In the genomic region with DNA sequence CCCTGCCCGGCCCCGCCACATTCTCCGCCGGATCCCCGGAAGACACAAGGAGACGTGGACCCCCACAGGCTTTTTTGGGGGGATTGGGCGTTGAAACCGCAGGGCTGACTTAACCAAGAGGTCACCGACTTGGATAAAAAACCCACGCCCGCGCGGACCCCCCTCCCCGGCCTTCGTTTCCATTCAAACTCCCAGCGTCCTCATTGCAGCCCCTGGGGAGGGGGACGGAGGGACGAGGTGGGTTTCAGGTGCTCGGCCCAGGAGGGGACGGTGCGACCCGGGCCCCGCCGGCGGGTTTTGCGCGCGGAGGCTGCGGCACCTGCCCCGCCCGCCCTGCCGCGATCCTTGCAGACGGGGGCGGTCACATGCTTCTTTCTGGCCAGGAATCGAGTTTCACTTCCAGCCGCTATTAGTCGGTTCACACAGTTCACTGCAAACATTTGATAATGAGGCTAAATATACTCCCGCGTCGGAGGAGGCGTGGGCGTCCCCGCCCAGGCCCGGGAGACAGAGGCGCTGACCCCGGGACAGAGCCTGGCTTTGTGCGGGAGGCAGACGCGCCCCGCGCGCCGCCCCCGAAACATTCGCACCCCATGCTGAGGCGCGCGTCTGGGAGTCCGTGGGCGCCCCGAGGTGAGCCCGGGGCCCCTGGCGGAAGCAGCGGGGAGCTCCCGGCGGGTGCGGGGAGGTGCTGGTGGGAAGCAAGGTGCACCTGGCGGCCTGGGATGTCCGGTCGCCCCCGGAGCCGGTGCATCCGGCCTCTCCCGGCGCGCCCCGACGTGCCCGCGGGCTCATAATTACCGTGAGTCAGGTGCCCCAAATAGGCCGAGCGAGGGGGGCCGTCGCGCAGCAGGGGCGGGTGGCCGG, we compare ENCODE assay signal across 8 cellular contexts. TPM values are rescaled to one million over a fixed set of nuclear protein-coding genes. Genes with fewer than 3 reads are reported as not detected.
DNase-seq lines count a peak whose midpoint lies in the region; ATAC-seq and TF ChIP-seq lines count a peak whose summit lies in the region.

No MANE protein-coding gene starts in this region.

- DNase-seq in CD1c-positive myeloid dendritic cell (ENCODE audit: extremely low spot score) (peak; percentile 82), GM23338 (ENCODE audit: low spot score) (peak; percentile 55), RPMI8226 (peak; percentile 92), medulla oblongata (ENCODE audit: extremely low spot score) (peak; percentile 72), thyroid gland (peak; percentile 24 to 33)

- H4K20me1 ChIP-seq in GM23338 (replicated peaks; ENCODE audit: insufficient read depth), result no peaks in the 10 kb centered on the region; the same call in 1 of the 2 replicates

- 0 to 8% methylated on average over 10 to 20 of the region's 89 CpGs for WGBS in thyroid gland, 2 donors

- no peaks in the 10 kb centered on the region for H3K9me2 ChIP-seq in GM23338 (ENCODE audit: insufficient read depth)

- no peak overlapping the region for H3K27ac Mint-ChIP-seq in GM23338

- H3K36me3 ChIP-seq in GM23338 (ENCODE audit: insufficient read depth) (no peaks in the 10 kb centered on the region), duodenal mucosa (ENCODE audit: control insufficient read depth in 1 of 2, insufficient read depth in 2 of 2, low read length in 2 of 2) (no peaks in the 10 kb centered on the region), thyroid gland (no peaks in the 10 kb centered on the region)

- peaks cover 5% of the 10 kb centered on the region; the same call in 1 of the 3 replicates for H3K4me1 Mint-ChIP-seq in GM23338

- H3K36me3 Mint-ChIP-seq in GM23338 (ENCODE audit: low read depth), result peaks cover 4% of the 10 kb centered on the region

- H3F3A ChIP-seq in GM23338 (replicated peaks; ENCODE audit: low read depth), result no peaks in the 10 kb centered on the region

- H3K27ac ChIP-seq in GM23338 (ENCODE audit: low read depth) (no peak overlapping the region), duodenal mucosa (ENCODE audit: low read depth, low read length) (peak overlapping the region; percentile 20), thyroid gland (no peak overlapping the region)

- peaks cover 12% of the 10 kb centered on the region for H3K79me2 ChIP-seq in GM23338 (replicated peaks; ENCODE audit: insufficient read depth)

- peak overlapping the region; percentile 67 for H3K4me3 ChIP-seq in GM23338
- H3K4me3 ChIP-seq in duodenal mucosa (ENCODE audit: low read depth in 1 of 2, low read length in 2 of 2), result peak overlapping the region; percentile 55
- peak overlapping the region in 2 of 3 donors; percentile 4 for H3K4me3 ChIP-seq in thyroid gland (replicated peaks in 1 of 3)

- no peak for TF ChIP-seq POLR2A in thyroid gland (IDR thresholded peaks at IDR 0.05)

- H3K4me3 Mint-ChIP-seq in GM23338, result peak overlapping the region; percentile 67

- H2AFZ ChIP-seq in GM23338, result no peak overlapping the region

- no peak for TF ChIP-seq CTCF in GM23338 (conservative IDR thresholded peaks at IDR 0.05; ENCODE audit: low read depth in 2 of 2)
- no peak for TF ChIP-seq CTCF in thyroid gland (IDR thresholded peaks at IDR 0.05)

- ATAC-seq in GM23338 (peak; percentile 2), HG03135 (IDR thresholded peaks at IDR 0.05; ENCODE audit: unreplicated experiment) (no peak), HG02870 (IDR thresholded peaks at IDR 0.05; ENCODE audit: unreplicated experiment) (no peak)

- H3K4me2 ChIP-seq in GM23338, result peak overlapping the region; percentile 86

- H3K9ac ChIP-seq in duodenal mucosa (ENCODE audit: low read depth in 1 of 2, low read length in 2 of 2), result peak overlapping the region in 1 of 2 donors; percentile 25

- H3K9me3 ChIP-seq in duodenal mucosa (ENCODE audit: control insufficient read depth in 1 of 2, low read length in 2 of 2), result no peaks in the 10 kb centered on the region
- no peaks in the 10 kb centered on the region for H3K9me3 ChIP-seq in thyroid gland

- intact Hi-C loops in thyroid gland (cut with DNase I), result loop anchor here (10.0 kb wide), 1 partner anchor 198 kb away; no protein-coding TSS in a partner anchor

- H3K27me3 ChIP-seq in GM23338 (ENCODE audit: insufficient read depth), result peaks cover 60% of the 10 kb centered on the region
- peaks cover 16 to 24% of the 10 kb centered on the region in 2 donors for H3K27me3 ChIP-seq in duodenal mucosa (ENCODE audit: control insufficient read depth in 1 of 2, insufficient read depth in 2 of 2, low read length in 2 of 2)
- H3K27me3 ChIP-seq in thyroid gland, result peaks cover 18% of the 10 kb centered on the region

- H3K4me1 ChIP-seq in GM23338 (ENCODE audit: insufficient read depth), result peaks cover 9% of the 10 kb centered on the region; the same call in 1 of the 2 replicates
- peaks cover 5 to 6% of the 10 kb centered on the region in 2 donors for H3K4me1 ChIP-seq in duodenal mucosa (ENCODE audit: control insufficient read depth in 1 of 2, insufficient read depth in 2 of 2, low read length in 2 of 2)
- H3K4me1 ChIP-seq in thyroid gland, result peaks cover 28 to 33% of the 10 kb centered on the region in 2 donors

- H3K9me3 Mint-ChIP-seq in GM23338, result no peaks in the 10 kb centered on the region; the same call in 2 of the 3 replicates

- peaks cover 45% of the 10 kb centered on the region for H3K27me3 Mint-ChIP-seq in GM23338 (ENCODE audit: insufficient read depth, low read depth, poor library complexity)

TF ChIP-seq in GM23338, 12 proteins besides CTCF, POLR2A, EP300 and RAD21 (continues in another document):
- peak; percentile 66 for TF ChIP-seq EZH2 (IDR thresholded peaks at IDR 0.05; ENCODE audit: low read depth, unreplicated experiment)
- TF ChIP-seq, protein P1, sequence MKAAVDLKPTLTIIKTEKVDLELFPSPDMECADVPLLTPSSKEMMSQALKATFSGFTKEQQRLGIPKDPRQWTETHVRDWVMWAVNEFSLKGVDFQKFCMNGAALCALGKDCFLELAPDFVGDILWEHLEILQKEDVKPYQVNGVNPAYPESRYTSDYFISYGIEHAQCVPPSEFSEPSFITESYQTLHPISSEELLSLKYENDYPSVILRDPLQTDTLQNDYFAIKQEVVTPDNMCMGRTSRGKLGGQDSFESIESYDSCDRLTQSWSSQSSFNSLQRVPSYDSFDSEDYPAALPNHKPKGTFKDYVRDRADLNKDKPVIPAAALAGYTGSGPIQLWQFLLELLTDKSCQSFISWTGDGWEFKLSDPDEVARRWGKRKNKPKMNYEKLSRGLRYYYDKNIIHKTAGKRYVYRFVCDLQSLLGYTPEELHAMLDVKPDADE (IDR thresholded peaks at IDR 0.05), result no peak
- TF ChIP-seq, protein P2, sequence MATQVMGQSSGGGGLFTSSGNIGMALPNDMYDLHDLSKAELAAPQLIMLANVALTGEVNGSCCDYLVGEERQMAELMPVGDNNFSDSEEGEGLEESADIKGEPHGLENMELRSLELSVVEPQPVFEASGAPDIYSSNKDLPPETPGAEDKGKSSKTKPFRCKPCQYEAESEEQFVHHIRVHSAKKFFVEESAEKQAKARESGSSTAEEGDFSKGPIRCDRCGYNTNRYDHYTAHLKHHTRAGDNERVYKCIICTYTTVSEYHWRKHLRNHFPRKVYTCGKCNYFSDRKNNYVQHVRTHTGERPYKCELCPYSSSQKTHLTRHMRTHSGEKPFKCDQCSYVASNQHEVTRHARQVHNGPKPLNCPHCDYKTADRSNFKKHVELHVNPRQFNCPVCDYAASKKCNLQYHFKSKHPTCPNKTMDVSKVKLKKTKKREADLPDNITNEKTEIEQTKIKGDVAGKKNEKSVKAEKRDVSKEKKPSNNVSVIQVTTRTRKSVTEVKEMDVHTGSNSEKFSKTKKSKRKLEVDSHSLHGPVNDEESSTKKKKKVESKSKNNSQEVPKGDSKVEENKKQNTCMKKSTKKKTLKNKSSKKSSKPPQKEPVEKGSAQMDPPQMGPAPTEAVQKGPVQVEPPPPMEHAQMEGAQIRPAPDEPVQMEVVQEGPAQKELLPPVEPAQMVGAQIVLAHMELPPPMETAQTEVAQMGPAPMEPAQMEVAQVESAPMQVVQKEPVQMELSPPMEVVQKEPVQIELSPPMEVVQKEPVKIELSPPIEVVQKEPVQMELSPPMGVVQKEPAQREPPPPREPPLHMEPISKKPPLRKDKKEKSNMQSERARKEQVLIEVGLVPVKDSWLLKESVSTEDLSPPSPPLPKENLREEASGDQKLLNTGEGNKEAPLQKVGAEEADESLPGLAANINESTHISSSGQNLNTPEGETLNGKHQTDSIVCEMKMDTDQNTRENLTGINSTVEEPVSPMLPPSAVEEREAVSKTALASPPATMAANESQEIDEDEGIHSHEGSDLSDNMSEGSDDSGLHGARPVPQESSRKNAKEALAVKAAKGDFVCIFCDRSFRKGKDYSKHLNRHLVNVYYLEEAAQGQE (IDR thresholded peaks at IDR 0.05; ENCODE audit: unreplicated experiment), result no peak
- no peak for TF ChIP-seq ZNF331 (CRISPR knock-in tag; IDR thresholded peaks at IDR 0.05; ENCODE audit: low read depth)
- TF ChIP-seq CREB1 (CRISPR knock-in tag; IDR thresholded peaks at IDR 0.05; ENCODE audit: low read depth), result no peak
- no peak for TF ChIP-seq STAT1 (IDR thresholded peaks at IDR 0.05; ENCODE audit: unreplicated experiment)
- TF ChIP-seq EZH2phosphoT487 (IDR thresholded peaks at IDR 0.05; ENCODE audit: unreplicated experiment), result peak; percentile 51
- no peak for TF ChIP-seq JUNB (IDR thresholded peaks at IDR 0.05; ENCODE audit: unreplicated experiment)
- no peak for TF ChIP-seq ZNF114 (CRISPR knock-in tag; IDR thresholded peaks at IDR 0.05)

RNA-seq across cellular contexts. Expression of a gene that starts 2.7 kb away (rescaled TPM):
- total RNA-seq in GM23338 (2014; rRNA removed; shearing (Covaris generic)), result 32.2 and 43.1 TPM in 2 replicates
- 35.6 and 39.5 TPM in 2 replicates for polyA plus RNA-seq in GM23338 (2016; fragmentation: Nextera tagmentation; extraction: Ambion mirVana)
- total RNA-seq in thyroid gland, result 10 to 100 TPM in 2 of 4 donors, 1 to 10 TPM in 2; 6.6 to 20.0 (median 10.8) TPM

Comparison
In these comparisons a context has a peak if more than half of its experiments do, and no peak if none do; other contexts are left out.
1. DNase-seq: peak in every context shown above with its lines; median percentile 92 in RPMI8226; 82 in CD1c-positive myeloid dendritic cell; 72 in medulla oblongata; 55 in GM23338; 28 in thyroid gland.
2. H3K4me3 ChIP-seq: peak in every context shown above with its lines; median percentile 67 in GM23338; 55 in duodenal mucosa; 4 in thyroid gland.